In the genomic region with DNA sequence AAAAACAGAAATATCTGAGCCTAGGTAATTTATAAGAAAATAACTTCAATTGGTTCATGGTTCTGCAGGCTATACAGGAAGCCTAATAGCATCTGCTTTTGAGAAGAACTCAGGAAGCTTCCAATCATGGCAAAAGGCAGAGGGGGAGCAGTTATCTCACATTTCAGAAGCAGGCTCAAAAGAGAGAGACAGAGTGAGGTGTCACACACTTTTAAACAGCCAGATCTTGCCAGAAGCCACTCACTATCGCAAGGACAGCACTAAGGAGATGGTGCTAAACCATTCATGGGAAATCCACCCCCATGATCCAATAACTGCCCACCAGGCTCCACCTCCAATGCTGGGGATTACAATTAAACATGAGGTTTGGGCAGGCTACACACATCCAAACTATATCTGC, we compare ENCODE assay signal across 1 cellular context.
TF ChIP-seq lines count a peak whose summit lies in the region.

No MANE protein-coding gene starts in this region.

TF ChIP-seq in GM23338, 12 proteins besides CTCF, POLR2A, EP300 and RAD21 (continued from another document):
- no peak for TF ChIP-seq EZH2 (IDR thresholded peaks at IDR 0.05; ENCODE audit: low read depth, unreplicated experiment)
- TF ChIP-seq ZNF114 (CRISPR knock-in tag; IDR thresholded peaks at IDR 0.05), result no peak
